Comparison of ENCODE assay signal across 1 cellular context in the genomic region with DNA sequence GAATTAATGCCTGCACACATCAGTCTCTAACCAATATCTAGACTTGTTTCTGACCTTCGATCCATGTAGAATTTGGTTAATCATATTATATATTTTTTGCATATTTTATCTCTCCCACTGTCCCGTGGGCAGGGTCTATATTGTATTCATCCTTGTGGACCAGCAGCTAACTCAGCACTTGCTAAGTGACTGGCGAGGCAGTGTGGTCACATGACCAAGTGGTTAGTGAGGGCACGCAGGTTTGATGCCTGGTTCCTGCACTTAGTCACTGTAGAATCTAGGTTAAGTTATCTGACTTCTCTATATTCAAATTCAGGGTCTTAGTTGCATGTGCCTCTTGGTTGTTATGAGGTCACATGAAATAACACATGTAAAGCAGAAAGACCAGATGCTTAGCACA.
TF ChIP-seq lines count a peak whose summit lies in the region.

No MANE protein-coding gene starts in this region.

TF ChIP-seq in WTC11, 78 proteins besides CTCF, POLR2A, EP300 and RAD21:
- TF ChIP-seq, protein P1, sequence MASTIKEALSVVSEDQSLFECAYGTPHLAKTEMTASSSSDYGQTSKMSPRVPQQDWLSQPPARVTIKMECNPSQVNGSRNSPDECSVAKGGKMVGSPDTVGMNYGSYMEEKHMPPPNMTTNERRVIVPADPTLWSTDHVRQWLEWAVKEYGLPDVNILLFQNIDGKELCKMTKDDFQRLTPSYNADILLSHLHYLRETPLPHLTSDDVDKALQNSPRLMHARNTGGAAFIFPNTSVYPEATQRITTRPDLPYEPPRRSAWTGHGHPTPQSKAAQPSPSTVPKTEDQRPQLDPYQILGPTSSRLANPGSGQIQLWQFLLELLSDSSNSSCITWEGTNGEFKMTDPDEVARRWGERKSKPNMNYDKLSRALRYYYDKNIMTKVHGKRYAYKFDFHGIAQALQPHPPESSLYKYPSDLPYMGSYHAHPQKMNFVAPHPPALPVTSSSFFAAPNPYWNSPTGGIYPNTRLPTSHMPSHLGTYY (CRISPR knock-in tag; IDR thresholded peaks at IDR 0.05), result no peak
- TF ChIP-seq USF2 (CRISPR knock-in tag; IDR thresholded peaks at IDR 0.05), result peak; percentile 59
- TF ChIP-seq USF1 (CRISPR knock-in tag; IDR thresholded peaks at IDR 0.05), result 0 out of 2 replicates have a peak, but pooled peaks have one; percentile 13
